In the genomic region with DNA sequence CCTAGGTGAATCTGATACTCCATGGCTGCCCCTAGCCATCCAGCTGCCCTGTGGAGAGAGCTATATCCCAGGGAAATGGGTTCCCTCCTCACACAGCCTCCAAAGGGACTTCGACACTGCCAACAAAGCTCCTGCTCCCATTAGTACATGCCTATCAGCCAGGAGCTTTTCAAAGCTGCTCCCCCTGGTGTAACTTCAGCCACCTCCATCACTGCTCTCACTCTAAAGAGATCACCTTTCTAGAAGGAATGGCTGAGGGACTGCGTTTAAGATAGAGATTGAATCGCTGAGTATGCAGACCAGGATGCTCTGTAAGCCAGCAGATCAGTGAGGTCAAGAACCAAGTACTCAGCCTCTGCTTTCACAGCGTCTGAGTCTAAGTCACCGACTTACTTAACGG, we compare ENCODE assay signal across 23 cellular contexts.
DNase-seq lines count a peak whose midpoint lies in the region; TF ChIP-seq lines count a peak whose summit lies in the region.
"Had no signal": no experiment of that assay in that cellular context is flagged by ENCODE, and none has a peak within 500 bp of the region (broad histone marks: within the 10 kb centered on the region; RNA-seq: fewer than 3 reads in every experiment).

No MANE protein-coding gene starts in this region.

- no peaks in the 10 kb centered on the region for H3K36me3 ChIP-seq in WERI-Rb-1
- no peaks in the 10 kb centered on the region for H3K36me3 ChIP-seq in iPS-15b (ENCODE audit: control insufficient read depth, insufficient read depth, low read length)
- no peaks in the 10 kb centered on the region for H3K36me3 ChIP-seq in sigmoid colon
- H3K36me3 ChIP-seq: adrenal gland, gastrocnemius medialis had no signal

- no peak for TF ChIP-seq POLR2A in sigmoid colon (IDR thresholded peaks at IDR 0.05)

- DNase-seq in ELF-1 (ENCODE audit: low read depth, low spot score): peak; percentile 45
- DNase-seq in HuH-7 (ENCODE audit: low spot score): peak; percentile 0
- peak; percentile 19 for DNase-seq in WERI-Rb-1
- no peak for DNase-seq in activated CD4-positive, CD25-positive, alpha-beta regulatory T cell (lab: John Stamatoyannopoulos, UW)
- DNase-seq in stimulated activated CD8-positive, alpha-beta memory T cell treated with anti-CD3 and anti-CD28 coated beads, Interleukin-4, amount 100 ng/mL, for 48 hours: no peak
- no peak for DNase-seq in sigmoid colon
- DNase-seq: activated CD4-positive, alpha-beta T cell treated with anti-CD3 and anti-CD28 coated beads for 48 hours; activated CD8-positive, alpha-beta memory T cell treated with anti-CD3 and anti-CD28 coated beads, Interleukin-2, amount 10 ng/mL, durations not matched to agents 7 days and 5 days; activated naive CD4-positive, alpha-beta T cell treated with Interleukin-2 at 50 U/mL for 16 hours; activated T-cell treated with anti-CD3 and anti-CD28 coated beads, Interleukin-2, amount 50 U/mL, for 72 hours; adrenal gland; effector CD8-positive, alpha-beta T cell; gastrocnemius medialis; GM23248; NCI-H1092 treated with DMSO at 0.1 percent for 48 hours; NCI-H2029; NCI-H446; posterior cingulate gyrus; SIG-M5; stimulated activated CD4-positive, alpha-beta T cell treated with anti-CD3 and anti-CD28 coated beads, Interleukin-15, amount 100 ng/mL, for 24 hours; T-helper 1 cell had no signal

- H3K9ac ChIP-seq in iPS-15b (ENCODE audit: low read depth, low read length): peak overlapping the region; percentile 32
- H3K9ac ChIP-seq: GM23248 had no signal

- no peaks in the 10 kb centered on the region for H3K27me3 ChIP-seq in WERI-Rb-1 (ENCODE audit: insufficient read depth, low read depth, severe bottlenecking)
- H3K27me3 ChIP-seq in iPS-15b (ENCODE audit: control insufficient read depth, insufficient read depth, low read length): no peaks in the 10 kb centered on the region
- H3K27me3 ChIP-seq in sigmoid colon: no peaks in the 10 kb centered on the region
- H3K27me3 ChIP-seq: adrenal gland, gastrocnemius medialis, hepatocyte had no signal

- H3K4me1 ChIP-seq in iPS-15b (ENCODE audit: control insufficient read depth, insufficient read depth, low read length) (no peaks in the 10 kb centered on the region), sigmoid colon (no peaks in the 10 kb centered on the region)
- H3K4me1 ChIP-seq: adrenal gland, gastrocnemius medialis had no signal

- H3K9me3 ChIP-seq in WERI-Rb-1 (ENCODE audit: severe bottlenecking): no peaks in the 10 kb centered on the region
- H3K9me3 ChIP-seq in iPS-15b (ENCODE audit: control insufficient read depth, insufficient read depth, low read length): no peaks in the 10 kb centered on the region
- no peaks in the 10 kb centered on the region for H3K9me3 ChIP-seq in sigmoid colon
- H3K9me3 ChIP-seq: adrenal gland, gastrocnemius medialis had no signal

- TF ChIP-seq EP300 in sigmoid colon (IDR thresholded peaks at IDR 0.05): no peak

- 61 to 62% methylated on average over 6 of the region's 6 CpGs for WGBS in sigmoid colon, 2 donors

- H3K4me3 ChIP-seq in WERI-Rb-1 (ENCODE audit: low read depth, low read length): no peak overlapping the region
- H3K4me3 ChIP-seq in iPS-15b (ENCODE audit: low read depth, low read length): no peak overlapping the region
- H3K4me3 ChIP-seq in sigmoid colon: no peak overlapping the region
- H3K4me3 ChIP-seq: adrenal gland, gastrocnemius medialis, GM23248, hepatocyte had no signal

- TF ChIP-seq CTCF in WERI-Rb-1 (IDR thresholded peaks at IDR 0.05; ENCODE audit: low read depth, low read length) (peak; percentile 27; the same call in 1 of the 2 replicates), sigmoid colon (IDR thresholded peaks at IDR 0.05) (no peak)

- intact Hi-C loops in sigmoid colon (cut with DNase I): no loop called here

- H3K27ac ChIP-seq in WERI-Rb-1: no peak overlapping the region
- H3K27ac ChIP-seq in sigmoid colon: no peak overlapping the region
- H3K27ac ChIP-seq: adrenal gland, gastrocnemius medialis, GM23248, hepatocyte had no signal

Comparison
In these comparisons a context has a peak if more than half of its experiments do, and no peak if none do; other contexts are left out.
1. DNase-seq: peak in ELF-1 (single experiment), HuH-7 (single experiment) and WERI-Rb-1 (single experiment); none in activated CD4-positive, CD25-positive, alpha-beta regulatory T cell (0 of 4), stimulated activated CD8-positive, alpha-beta memory T cell treated with anti-CD3 and anti-CD28 coated beads, Interleukin-4, amount 100 ng/mL, for 48 hours (single experiment) and sigmoid colon (single experiment).